18 cellular contexts compared by ENCODE assay signal in the genomic region with DNA sequence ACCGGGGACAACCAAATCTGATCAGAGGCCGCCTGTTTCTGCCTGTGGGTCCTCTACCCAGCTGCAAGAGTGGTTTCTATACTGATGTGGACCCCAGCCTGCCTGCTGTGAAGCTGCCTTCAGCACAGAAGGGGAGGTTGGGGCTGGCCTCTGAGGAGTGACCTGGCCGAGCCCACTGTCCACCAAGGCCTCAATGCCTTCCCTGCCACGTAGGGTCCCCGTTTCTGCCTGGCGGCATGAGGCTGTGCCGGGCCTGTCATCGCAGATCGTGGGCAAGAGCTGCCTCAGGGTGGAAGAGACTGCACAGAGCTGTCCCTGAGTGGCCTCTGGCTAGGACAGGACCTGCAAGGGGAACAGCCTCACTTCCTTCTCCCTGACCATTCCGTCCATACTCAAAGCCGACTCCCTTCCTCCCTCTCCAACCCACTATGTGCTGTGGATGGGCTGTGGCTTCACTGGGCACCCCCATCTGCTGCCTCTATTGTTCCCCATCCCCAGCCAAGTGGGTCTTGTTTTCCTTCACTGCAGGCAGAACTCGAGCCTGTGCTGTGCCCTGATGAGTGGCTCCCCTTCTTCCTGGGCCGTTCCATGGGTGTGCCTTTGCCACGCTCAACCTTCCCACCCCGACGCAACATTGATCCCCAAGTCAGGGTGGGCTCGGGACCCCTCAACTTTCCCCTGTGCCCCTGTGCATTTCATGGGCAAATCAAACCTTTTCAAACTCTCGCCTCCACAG.
"Had no signal": no experiment of that assay in that cellular context is flagged by ENCODE, and none has a peak within 500 bp of the region (broad histone marks: within the 10 kb centered on the region; RNA-seq: fewer than 3 reads in every experiment).

No MANE protein-coding gene starts in this region.

- H3K4me3 Mint-ChIP-seq: activated CD8-positive, alpha-beta T cell treated with anti-CD3 and anti-CD28 coated beads, Interleukin-2, amount 10 ng/mL, durations not matched to agents 7 days and 5 days; activated naive CD4-positive, alpha-beta T cell treated with anti-CD3 and anti-CD28 coated beads for 36 hours; activated T-helper 17 cell treated with anti-CD3 and anti-CD28 coated beads, Interleukin-2, amount 50 U/mL, for 72 hours; dendritic cell treated with granulocyte-macrophage colony-stimulating factor and Interleukin-4, amounts not matched to agents 40 ng/mL and 50 ng/mL, for 4 days; T-helper 1 cell treated with Interleukin-12 subunit alpha and Interleukin-12 subunit beta and Interleukin-4 antibody, amounts not matched to agents 30 μg/mL and 1 μg/mL, for 36 hours had no signal

- H3K36me3 ChIP-seq: ascending aorta, breast epithelium, tibial nerve, WERI-Rb-1 had no signal

- ATAC-seq: activated CD8-positive, alpha-beta T cell treated with anti-CD3 and anti-CD28 coated beads, Interleukin-2, amount 10 ng/mL, durations not matched to agents 7 days and 5 days; activated T-helper 17 cell treated with anti-CD3 and anti-CD28 coated beads, Interleukin-2, amount 50 U/mL, for 72 hours; left colon had no signal

- H3K27ac Mint-ChIP-seq: activated CD8-positive, alpha-beta T cell treated with anti-CD3 and anti-CD28 coated beads, Interleukin-2, amount 10 ng/mL, durations not matched to agents 7 days and 5 days; activated naive CD4-positive, alpha-beta T cell treated with anti-CD3 and anti-CD28 coated beads for 36 hours; activated T-helper 17 cell treated with anti-CD3 and anti-CD28 coated beads, Interleukin-2, amount 50 U/mL, for 72 hours; dendritic cell treated with granulocyte-macrophage colony-stimulating factor and Interleukin-4, amounts not matched to agents 40 ng/mL and 50 ng/mL, for 4 days; T-helper 1 cell treated with Interleukin-12 subunit alpha and Interleukin-12 subunit beta and Interleukin-4 antibody, amounts not matched to agents 30 μg/mL and 1 μg/mL, for 36 hours had no signal

- H3K4me3 ChIP-seq: ascending aorta, breast epithelium, tibial nerve had no signal

- H3K79me2 ChIP-seq: parathyroid adenoma had no signal

- H3K27me3 ChIP-seq: ascending aorta, breast epithelium, tibial nerve had no signal

- H3K9ac ChIP-seq: parathyroid adenoma had no signal

- H3K27ac ChIP-seq: ascending aorta, breast epithelium, parathyroid adenoma, tibial nerve, WERI-Rb-1 had no signal

- DNase-seq: activated CD8-positive, alpha-beta T cell treated with anti-CD3 and anti-CD28 coated beads, Interleukin-2, amount 10 ng/mL, durations not matched to agents 7 days and 5 days; activated naive CD4-positive, alpha-beta T cell treated with anti-CD3 and anti-CD28 coated beads for 36 hours; activated T-cell treated with anti-CD3 and anti-CD28 coated beads for 4 hours; cerebellar nuclear complex; erythroblast; left colon; retina; stimulated activated CD4-positive, alpha-beta T cell treated with anti-CD3 and anti-CD28 coated beads, Interleukin-2, amount 100 ng/mL, for 48 hours; stimulated activated naive CD4-positive, alpha-beta T cell; substantia nigra; WERI-Rb-1 had no signal

- H3K4me1 ChIP-seq: ascending aorta, breast epithelium, parathyroid adenoma, tibial nerve had no signal

- H2AFZ ChIP-seq: parathyroid adenoma had no signal
